Comparison of ENCODE assay signal across 12 cellular contexts in genomic region chr22:23187871-23188700, GRCh38. TPM values are rescaled to one million over a fixed set of nuclear protein-coding genes. Genes with fewer than 3 reads are reported as not detected.
A peak's percentile ranks its signal among the peaks of the same experiment; 100 is the strongest.
DNase-seq lines count a peak whose midpoint lies in the region; ATAC-seq and TF ChIP-seq lines count a peak whose summit lies in the region.
"Had no signal": no experiment of that assay in that cellular context is flagged by ENCODE, and none has a peak within 500 bp of the region (broad histone marks: within the 10 kb centered on the region; RNA-seq: fewer than 3 reads in every experiment).

No MANE protein-coding gene starts in this region.

- H4K8ac ChIP-seq in mesendoderm (ENCODE audit: low read depth, low read length) = no peak overlapping the region

- H2BK120ac ChIP-seq in mesendoderm (ENCODE audit: low read depth, low read length) = no peak overlapping the region

- no peak for ATAC-seq in activated naive CD4-positive, alpha-beta T cell treated with anti-CD3 and anti-CD28 coated beads, Interleukin-2, amount 50 U/mL, for 72 hours
- ATAC-seq in upper lobe of right lung = no peak

- no peak overlapping the region for H2AK5ac ChIP-seq in mesendoderm (ENCODE audit: low read length)

- peak overlapping the region; percentile 64 for H3K27ac Mint-ChIP-seq in activated naive CD4-positive, alpha-beta T cell treated with anti-CD3 and anti-CD28 coated beads, Interleukin-2, amount 50 U/mL, for 24 hours
- peak overlapping the region in 1 of 2 donors; percentile 34 for H3K27ac Mint-ChIP-seq in activated naive CD4-positive, alpha-beta T cell treated with anti-CD3 and anti-CD28 coated beads, Interleukin-2, amount 50 U/mL, for 72 hours
- H3K27ac Mint-ChIP-seq in activated naive CD8-positive, alpha-beta T cell treated with anti-CD3 and anti-CD28 coated beads for 36 hours = peak overlapping the region; percentile 6

- no peak overlapping the region for H3K27ac ChIP-seq in mesendoderm (ENCODE audit: low read depth, low read length)
- peak overlapping the region; percentile 45 for H3K27ac ChIP-seq in vagina
- H3K27ac ChIP-seq in upper lobe of right lung = no peak overlapping the region

- H3K9me3 ChIP-seq in vagina (no peaks in the 10 kb centered on the region), upper lobe of right lung (no peaks in the 10 kb centered on the region)
- H3K9me3 ChIP-seq: uterus had no signal

- no peak overlapping the region for H3K4ac ChIP-seq in mesendoderm (ENCODE audit: low read depth, low read length)

- TF ChIP-seq POLR2A in vagina (IDR thresholded peaks at IDR 0.05) = no peak

- peaks cover 30% of the 10 kb centered on the region for H3K79me1 ChIP-seq in mesendoderm (ENCODE audit: low read length)

- H3K36me3 Mint-ChIP-seq in activated naive CD4-positive, alpha-beta T cell treated with anti-CD3 and anti-CD28 coated beads, Interleukin-2, amount 50 U/mL, for 24 hours = peaks cover 9% of the 10 kb centered on the region
- peaks cover 16 to 46% of the 10 kb centered on the region in 2 donors for H3K36me3 Mint-ChIP-seq in activated naive CD4-positive, alpha-beta T cell treated with anti-CD3 and anti-CD28 coated beads, Interleukin-2, amount 50 U/mL, for 72 hours
- H3K36me3 Mint-ChIP-seq in activated naive CD8-positive, alpha-beta T cell treated with anti-CD3 and anti-CD28 coated beads for 36 hours = peaks cover 20% of the 10 kb centered on the region

- no peaks in the 10 kb centered on the region for H3K9me3 Mint-ChIP-seq in activated naive CD4-positive, alpha-beta T cell treated with anti-CD3 and anti-CD28 coated beads, Interleukin-2, amount 50 U/mL, for 24 hours
- H3K9me3 Mint-ChIP-seq in activated naive CD4-positive, alpha-beta T cell treated with anti-CD3 and anti-CD28 coated beads, Interleukin-2, amount 50 U/mL, for 72 hours = no peaks in the 10 kb centered on the region
- peaks cover 3% of the 10 kb centered on the region for H3K9me3 Mint-ChIP-seq in activated naive CD8-positive, alpha-beta T cell treated with anti-CD3 and anti-CD28 coated beads for 36 hours

- WGBS in mesendoderm (ENCODE audit: extremely low coverage, insufficient coverage, low lambda C conversion rate) = no CpG with 5 or more reads among the region's 7 CpGs

- H3K9ac ChIP-seq in mesendoderm (ENCODE audit: low read length) = peak overlapping the region; percentile 21

- peaks cover 21% of the 10 kb centered on the region for H3K4me1 ChIP-seq in mesendoderm (ENCODE audit: control insufficient read depth, low read depth, low read length)
- H3K4me1 ChIP-seq in vagina = peaks cover 59% of the 10 kb centered on the region
- H3K4me1 ChIP-seq in upper lobe of right lung = peaks cover 33% of the 10 kb centered on the region

- peaks cover 80% of the 10 kb centered on the region for H3K4me1 Mint-ChIP-seq in activated naive CD4-positive, alpha-beta T cell treated with anti-CD3 and anti-CD28 coated beads, Interleukin-2, amount 50 U/mL, for 24 hours
- peaks cover 29% of the 10 kb centered on the region for H3K4me1 Mint-ChIP-seq in activated naive CD8-positive, alpha-beta T cell treated with anti-CD3 and anti-CD28 coated beads for 36 hours

- H3K36me3 ChIP-seq in mesendoderm (ENCODE audit: control insufficient read depth, insufficient read depth, low read length) (peaks cover 1% of the 10 kb centered on the region), vagina (no peaks in the 10 kb centered on the region), upper lobe of right lung (no peaks in the 10 kb centered on the region)
- H3K36me3 ChIP-seq: uterus had no signal

- peaks cover 94% of the 10 kb centered on the region for H3K79me2 ChIP-seq in mesendoderm (ENCODE audit: control insufficient read depth, insufficient read depth, low read length)

- peak overlapping the region; percentile 57 for H3K23ac ChIP-seq in mesendoderm (ENCODE audit: low read length)

- H3K4me3 Mint-ChIP-seq in activated naive CD4-positive, alpha-beta T cell treated with anti-CD3 and anti-CD28 coated beads, Interleukin-2, amount 50 U/mL, for 24 hours = no peak overlapping the region
- no peak overlapping the region for H3K4me3 Mint-ChIP-seq in activated naive CD8-positive, alpha-beta T cell treated with anti-CD3 and anti-CD28 coated beads for 36 hours

- H3K4me3 ChIP-seq in mesendoderm (ENCODE audit: low read length) (no peak overlapping the region), vagina (no peak overlapping the region), upper lobe of right lung (no peak overlapping the region)
- H3K4me3 ChIP-seq: uterus had no signal

- H2BK5ac ChIP-seq in mesendoderm (ENCODE audit: low read length) = no peak overlapping the region

- DNase-seq in activated naive CD4-positive, alpha-beta T cell treated with anti-CD3 and anti-CD28 coated beads, Interleukin-2, amount 50 U/mL, for 72 hours (ENCODE audit: low spot score in 2 of 2) = no peak
- no peak for DNase-seq in activated naive CD8-positive, alpha-beta T cell treated with anti-CD3 and anti-CD28 coated beads for 36 hours
- DNase-seq in mesendoderm (no peak), vagina (ENCODE audit: extremely low spot score in 2 of 2) (no peak), GM10266 (ENCODE audit: extremely low spot score) (no peak), upper lobe of right lung (no peak), NCI-H1436 treated with DMSO at 0.1 percent for 48 hours (lab: John Stamatoyannopoulos, UW) (no peak)
- DNase-seq: NCI-H82, SHP77 treated with DMSO at 0.1 percent for 48 hours, uterus had no signal

- TF ChIP-seq CTCF in vagina (IDR thresholded peaks at IDR 0.05) (no peak), GM10266 (IDR thresholded peaks at IDR 0.05; ENCODE audit: control insufficient read depth, insufficient read depth, low read depth, missing control alignments) (no peak), upper lobe of right lung (IDR thresholded peaks at IDR 0.05) (no peak)

- H3K18ac ChIP-seq in mesendoderm (ENCODE audit: low read length) = no peak overlapping the region

- H3K27me3 ChIP-seq in mesendoderm (ENCODE audit: insufficient read depth, low read length, poor library complexity) = no peaks in the 10 kb centered on the region
- H3K27me3 ChIP-seq in vagina = no peaks in the 10 kb centered on the region
- H3K27me3 ChIP-seq in upper lobe of right lung = no peaks in the 10 kb centered on the region
- H3K27me3 ChIP-seq: uterus had no signal

- H3K56ac ChIP-seq in mesendoderm (ENCODE audit: low read length) = no peak overlapping the region

- no peak overlapping the region for H4K5ac ChIP-seq in mesendoderm (ENCODE audit: low read length)

- intact Hi-C loops in vagina (cut with DNase I) (no loop called here), upper lobe of right lung (cut with DNase I) (no loop called here)

- no peak overlapping the region for H3K4me2 ChIP-seq in mesendoderm (ENCODE audit: low read length)

- no peaks in the 10 kb centered on the region for H3K27me3 Mint-ChIP-seq in activated naive CD4-positive, alpha-beta T cell treated with anti-CD3 and anti-CD28 coated beads, Interleukin-2, amount 50 U/mL, for 24 hours
- H3K27me3 Mint-ChIP-seq in activated naive CD8-positive, alpha-beta T cell treated with anti-CD3 and anti-CD28 coated beads for 36 hours = no peaks in the 10 kb centered on the region

- H2BK15ac ChIP-seq in mesendoderm (replicated peaks; ENCODE audit: low read depth) = no peak overlapping the region

RNA-seq across cellular contexts. Expression of gene BCR, which starts 7.8 kb away (rescaled TPM):
- total RNA-seq in activated naive CD4-positive, alpha-beta T cell treated with anti-CD3 and anti-CD28 coated beads, Interleukin-2, amount 50 U/mL, for 72 hours = 10 to 100 TPM; 44.9 to 63.7 TPM
- total RNA-seq in activated naive CD8-positive, alpha-beta T cell treated with anti-CD3 and anti-CD28 coated beads for 36 hours = 10 to 100 TPM; 28.3 to 32.0 TPM
- polyA plus RNA-seq in mesendoderm (2013, experiment 1 of 2) = 26.5 TPM
- 26.2 TPM for polyA plus RNA-seq in mesendoderm (2013, experiment 2 of 2)
- total RNA-seq in vagina (52.5 TPM), upper lobe of right lung (78.3 TPM)

RNA-seq across cellular contexts. Expression of gene RAB36, which starts 42.8 kb away (rescaled TPM):
- total RNA-seq in activated naive CD4-positive, alpha-beta T cell treated with anti-CD3 and anti-CD28 coated beads, Interleukin-2, amount 50 U/mL, for 72 hours = under 1 TPM in 1 of 2 donors, not detected in 1; 0.25 TPM
- 1 to 10 TPM in 1 of 2 experiments, under 1 TPM in 1; 0.90 to 1.0 TPM for total RNA-seq in activated naive CD8-positive, alpha-beta T cell treated with anti-CD3 and anti-CD28 coated beads for 36 hours
- 0.67 TPM for polyA plus RNA-seq in mesendoderm (2013, experiment 1 of 2)
- 0.64 TPM for polyA plus RNA-seq in mesendoderm (2013, experiment 2 of 2)
- 3.2 TPM for total RNA-seq in vagina
- 3.8 TPM for total RNA-seq in upper lobe of right lung

RNA-seq across cellular contexts. Expression of gene RSPH14, which starts 46.3 kb away (rescaled TPM):
- under 1 TPM; 0.18 to 0.33 TPM for total RNA-seq in activated naive CD4-positive, alpha-beta T cell treated with anti-CD3 and anti-CD28 coated beads, Interleukin-2, amount 50 U/mL, for 72 hours
- under 1 TPM in 1 of 2 experiments, not detected in 1; 0.48 TPM for total RNA-seq in activated naive CD8-positive, alpha-beta T cell treated with anti-CD3 and anti-CD28 coated beads for 36 hours
- polyA plus RNA-seq in mesendoderm (2013, experiment 1 of 2) = 0.20 TPM
- 0.20 TPM for polyA plus RNA-seq in mesendoderm (2013, experiment 2 of 2)
- total RNA-seq in vagina (not detected), upper lobe of right lung (not detected)
- polyA plus RNA-seq: liver had no signal
